In the genomic region with DNA sequence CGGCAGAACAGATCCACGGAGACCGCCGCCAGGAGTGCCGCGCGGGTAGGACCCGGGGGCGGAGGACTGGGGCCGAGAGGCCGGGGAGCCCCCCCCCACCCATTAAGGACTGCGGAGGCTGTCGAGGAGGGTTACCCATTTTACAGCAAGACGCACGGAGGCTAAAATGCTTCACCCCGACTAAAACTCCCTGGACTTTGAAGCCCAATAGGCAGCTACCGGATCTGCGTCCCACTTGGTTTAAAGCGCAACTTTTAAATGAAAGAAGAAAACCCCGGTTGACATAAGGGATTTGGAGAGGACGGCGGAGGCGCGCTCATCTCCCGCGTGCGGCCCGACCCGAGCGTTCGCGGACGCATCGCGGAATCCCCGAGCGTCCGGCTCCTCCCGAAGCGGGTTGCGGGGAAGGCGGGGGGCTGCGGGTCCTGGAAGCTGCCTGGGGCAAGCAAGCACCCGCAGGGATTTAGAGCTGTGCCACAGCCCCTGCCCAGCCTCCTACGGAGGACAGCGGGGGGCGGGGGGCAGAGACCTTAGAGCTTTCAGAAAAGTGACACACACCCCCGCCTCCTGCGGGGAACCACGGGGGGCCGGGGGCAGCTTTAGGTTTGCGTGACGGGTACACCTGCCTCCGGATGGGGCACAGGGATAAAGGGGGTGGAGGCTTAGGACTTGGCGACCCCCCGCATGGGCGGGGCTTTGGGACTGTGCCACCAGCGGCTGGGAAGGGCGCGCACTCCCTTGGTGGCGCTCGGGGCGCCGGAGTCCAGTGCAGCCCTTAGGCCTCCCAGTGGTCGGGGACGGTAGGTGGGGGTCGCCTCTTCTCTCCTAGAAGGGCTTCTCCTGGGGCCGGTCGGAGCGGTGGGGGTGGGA, we compare ENCODE assay signal across 7 cellular contexts. TPM values are rescaled to one million over a fixed set of nuclear protein-coding genes. Genes with fewer than 3 reads are reported as not detected.
DNase-seq lines count a peak whose midpoint lies in the region; ATAC-seq, FAIRE-seq and TF ChIP-seq lines count a peak whose summit lies in the region.

No MANE protein-coding gene starts in this region.

- ATAC-seq in T-cell (replicated peaks in 1 of 4), result no peak

- H3K4me1 Mint-ChIP-seq in T-cell, result peaks cover 0 to 11% (median 10%) of the 10 kb centered on the region in 3 donors

- peak; percentile 77 for TF ChIP-seq CTCF in HEK293 (tag by site-specific recombination; IDR thresholded peaks at IDR 0.05)
- peak; percentile 25 for TF ChIP-seq CTCF in left ventricle myocardium inferior (IDR thresholded peaks at IDR 0.05; ENCODE audit: borderline replicate concordance)

- no peaks in the 10 kb centered on the region for H3K9me3 Mint-ChIP-seq in T-cell

- POLR2A ChIA-PET in HEK293 (lab: Yijun Ruan, JAX) (interaction anchor here (0.6 to 1.4 kb wide), 5 partner anchors 8 to 525 kb away, joined by 3 to 4 read pairs (median 3); no protein-coding TSS in a partner anchor), T-cell (lab: Charles Lee) (no interaction called here)

- no peak for FAIRE-seq in GM12891 (lab: Jason Lieb, UNC)

- no peak for TF ChIP-seq POLR2A in GM12891 (IDR thresholded peaks at IDR 0.05; ENCODE audit: low read depth, low read length)

- H3K4me3 Mint-ChIP-seq in T-cell, result peak overlapping the region; percentile 28 to 50 (median 44)

- H3K27ac Mint-ChIP-seq in T-cell, result peak overlapping the region in 1 of 2 donors; percentile 27

- no peaks in the 10 kb centered on the region for H3K36me3 Mint-ChIP-seq in T-cell

- DNase-seq in T-cell, result no peak
- peak; percentile 18 for DNase-seq in left ventricle myocardium inferior
- no peak for DNase-seq in GM12891 (ENCODE audit: insufficient read length, low spot score)
- DNase-seq in NCI-H2107 treated with DMSO at 0.1 percent for 48 hours (lab: John Stamatoyannopoulos, UW; ENCODE audit: unreplicated experiment), result no peak
- DNase-seq in NCI-H526 (lab: John Stamatoyannopoulos, UW), result no peak

- intact Hi-C loops in left ventricle myocardium inferior (cut with micrococcal nuclease), result no loop called here

- H3K4me3 ChIP-seq in HEK293 (ENCODE audit: low read depth, low read length), result peak overlapping the region; percentile 40
- peak overlapping the region; percentile 70 for H3K4me3 ChIP-seq in left ventricle myocardium inferior
- H3K4me3 ChIP-seq in skin epidermis, result peak overlapping the region; percentile 37 to 56 (median 48)

- H3K27me3 Mint-ChIP-seq in T-cell, result peaks cover 30 to 55% of the 10 kb centered on the region in 2 donors

- H3K9me3 ChIP-seq in HEK293 (ENCODE audit: control insufficient read depth, insufficient read depth, low read depth, low read length) (no peaks in the 10 kb centered on the region), left ventricle myocardium inferior (replicated peaks) (no peaks in the 10 kb centered on the region)

- H3K4me1 ChIP-seq in HEK293 (ENCODE audit: control insufficient read depth, insufficient read depth, low read length) (peaks cover 5% of the 10 kb centered on the region), left ventricle myocardium inferior (peaks cover 24% of the 10 kb centered on the region)

- H3K27ac ChIP-seq in HEK293 (ENCODE audit: extremely low read depth, low read depth, low read length), result peak overlapping the region; percentile 65; the same call in 1 of the 2 replicates
- H3K27ac ChIP-seq in left ventricle myocardium inferior (replicated peaks), result no peak overlapping the region
- peak overlapping the region; percentile 27 to 87 (median 66) for H3K27ac ChIP-seq in skin epidermis

- H3K36me3 ChIP-seq in HEK293 (ENCODE audit: control insufficient read depth in 2 of 2, insufficient read depth in 1 of 2, low read length in 2 of 2) (peaks cover 0 to 22% of the 10 kb centered on the region in 2 experiments; a peak in 1 of 3 replicates), left ventricle myocardium inferior (no peaks in the 10 kb centered on the region)

- H3K27me3 ChIP-seq in left ventricle myocardium inferior (ENCODE audit: low read depth), result peaks cover 76% of the 10 kb centered on the region

- CTCF ChIA-PET in HEK293 (lab: Yijun Ruan, JAX) (interaction anchor here (0.7 to 2.1 kb wide), 7 partner anchors 10 to 421 kb away, joined by 3 to 16 read pairs (median 4); no protein-coding TSS in a partner anchor), T-cell (lab: Charles Lee) (interaction anchor here in 1 of 2 donors (0.6 kb wide), 1 partner anchor 203 kb away, joined by 5 read pairs; a partner anchor contains a TSS)

TF ChIP-seq in HEK293, 187 proteins besides CTCF, POLR2A, EP300 and RAD21 (continues in another document):
- TF ChIP-seq ZNF561 (tag by site-specific recombination; IDR thresholded peaks at IDR 0.05; ENCODE audit: borderline replicate concordance) (no peak), ZSCAN23 (tag by site-specific recombination; IDR thresholded peaks at IDR 0.05) (no peak), ZNF366 (tag by site-specific recombination; conservative IDR thresholded peaks at IDR 0.05) (no peak), SP7 (tag by site-specific recombination; IDR thresholded peaks at IDR 0.05) (peak; percentile 39; the same call in 1 of the 2 replicates), ZSCAN16 (tag by site-specific recombination; IDR thresholded peaks at IDR 0.05) (no peak), ZNF560 (tag by site-specific recombination; IDR thresholded peaks at IDR 0.05; ENCODE audit: borderline replicate concordance) (no peak), ZFP3 (tag by site-specific recombination; IDR thresholded peaks at IDR 0.05; ENCODE audit: low read depth) (no peak), ZNF654 (tag by site-specific recombination; IDR thresholded peaks at IDR 0.05; ENCODE audit: low read depth) (no peak), ZNF221 (tag by site-specific recombination; IDR thresholded peaks at IDR 0.05; ENCODE audit: borderline replicate concordance) (no peak)
- TF ChIP-seq, protein P1, sequence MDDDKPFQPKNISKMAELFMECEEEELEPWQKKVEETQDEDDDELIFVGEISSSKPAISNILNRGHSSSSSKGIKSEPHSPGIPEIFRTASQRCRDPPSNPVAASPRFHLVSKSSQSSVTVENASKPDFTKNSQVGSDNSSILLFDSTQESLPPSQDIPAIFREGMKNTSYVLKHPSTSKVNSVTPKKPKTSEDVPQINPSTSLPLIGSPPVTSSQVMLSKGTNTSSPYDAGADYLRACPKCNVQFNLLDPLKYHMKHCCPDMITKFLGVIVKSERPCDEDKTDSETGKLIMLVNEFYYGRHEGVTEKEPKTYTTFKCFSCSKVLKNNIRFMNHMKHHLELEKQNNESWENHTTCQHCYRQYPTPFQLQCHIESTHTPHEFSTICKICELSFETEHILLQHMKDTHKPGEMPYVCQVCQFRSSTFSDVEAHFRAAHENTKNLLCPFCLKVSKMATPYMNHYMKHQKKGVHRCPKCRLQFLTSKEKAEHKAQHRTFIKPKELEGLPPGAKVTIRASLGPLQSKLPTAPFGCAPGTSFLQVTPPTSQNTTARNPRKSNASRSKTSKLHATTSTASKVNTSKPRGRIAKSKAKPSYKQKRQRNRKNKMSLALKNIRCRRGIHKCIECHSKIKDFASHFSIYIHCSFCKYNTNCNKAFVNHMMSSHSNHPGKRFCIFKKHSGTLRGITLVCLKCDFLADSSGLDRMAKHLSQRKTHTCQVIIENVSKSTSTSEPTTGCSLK (tag by site-specific recombination; IDR thresholded peaks at IDR 0.05), result no peak

TF ChIP-seq in GM12891, 5 proteins besides CTCF, POLR2A, EP300 and RAD21:
- TF ChIP-seq PAX5 (IDR thresholded peaks at IDR 0.05; ENCODE audit: insufficient read depth, low read length, severe bottlenecking), result no peak
- TF ChIP-seq POLR2AphosphoS5 (IDR thresholded peaks at IDR 0.05; ENCODE audit: low read depth, low read length), result no peak
- no peak for TF ChIP-seq TAF1 (IDR thresholded peaks at IDR 0.05; ENCODE audit: low read depth, low read length)
- no peak for TF ChIP-seq SPI1 (IDR thresholded peaks at IDR 0.05; ENCODE audit: low read depth, low read length)
- TF ChIP-seq POU2F2 (IDR thresholded peaks at IDR 0.05; ENCODE audit: low read depth, low read length), result no peak

RNA-seq across cellular contexts. Expression of a gene that starts 0.8 kb away (rescaled TPM):
- total RNA-seq in T-cell (1 to 10 TPM; 1.1 to 2.7 (median 1.6) TPM), left ventricle myocardium inferior (8.9 TPM)
- 0.90 TPM for polyA plus RNA-seq in GM12891 (2012; ENCODE audit: low read depth, missing spikeins)
